Comparison of ENCODE assay signal across 21 cellular contexts in the genomic region with DNA sequence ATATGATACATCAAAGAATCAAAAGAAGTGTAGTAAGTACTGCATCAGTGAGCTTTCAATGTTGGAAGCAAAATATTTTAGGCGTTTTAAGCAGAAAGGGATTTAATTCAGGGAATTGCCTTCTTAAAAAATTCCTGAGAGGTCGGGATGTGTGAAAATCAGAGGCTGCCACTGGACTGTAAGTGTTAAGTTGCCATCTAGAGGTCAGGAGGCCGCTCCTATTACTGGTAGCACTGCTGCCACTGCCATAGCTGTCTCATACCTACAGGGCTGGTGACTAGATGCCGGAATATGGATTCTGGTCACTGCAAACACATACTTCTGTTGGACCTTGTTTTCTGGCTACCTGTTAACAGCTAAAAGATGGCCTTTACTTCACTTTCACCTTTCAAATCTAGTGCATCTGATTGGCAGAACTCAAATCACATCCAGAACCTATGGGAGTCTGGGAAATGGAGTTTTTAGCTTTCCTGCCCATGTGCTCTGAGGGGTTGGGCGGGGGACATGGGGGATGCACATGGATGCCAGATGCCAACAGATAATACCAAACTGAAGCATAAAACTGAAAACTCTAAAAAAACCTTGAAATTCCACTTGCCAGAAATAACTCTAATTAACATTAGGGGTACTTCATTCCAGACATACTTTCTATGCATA. TPM values are rescaled to one million over a fixed set of nuclear protein-coding genes. Genes with fewer than 3 reads are reported as not detected.
A peak's percentile ranks its signal among the peaks of the same experiment; 100 is the strongest.
DNase-seq lines count a peak whose midpoint lies in the region; ATAC-seq lines count a peak whose summit lies in the region.
"Had no signal": no experiment of that assay in that cellular context is flagged by ENCODE, and none has a peak within 500 bp of the region (broad histone marks: within the 10 kb centered on the region; RNA-seq: fewer than 3 reads in every experiment).

No MANE protein-coding gene starts in this region.

- H2BK15ac ChIP-seq in mesendoderm (replicated peaks; ENCODE audit: low read depth): no peak overlapping the region

- H2AK5ac ChIP-seq in mesendoderm (ENCODE audit: low read length): no peak overlapping the region

- WGBS in mesendoderm (ENCODE audit: extremely low coverage, insufficient coverage, low lambda C conversion rate): no CpG with 5 or more reads among the region's 5 CpGs

- H3K4ac ChIP-seq in mesendoderm (ENCODE audit: low read depth, low read length): no peak overlapping the region

- no peaks in the 10 kb centered on the region for H3K79me1 ChIP-seq in mesendoderm (ENCODE audit: low read length)

- no peaks in the 10 kb centered on the region for H3K4me1 ChIP-seq in mesendoderm (ENCODE audit: control insufficient read depth, low read depth, low read length)
- H3K4me1 ChIP-seq: HAP-1 had no signal

- no peak overlapping the region for H2BK120ac ChIP-seq in mesendoderm (ENCODE audit: low read depth, low read length)

- no peak overlapping the region for H3K27ac ChIP-seq in mesendoderm (ENCODE audit: low read depth, low read length)
- H3K27ac ChIP-seq: ascending aorta, esophagus muscularis mucosa, HL-60, neutrophil, skin epidermis had no signal

- DNase-seq in Ammon's horn (ENCODE audit: low spot score) (peak; percentile 20), HT-29 (ENCODE audit: low spot score) (peak; percentile 31), cerebellar cortex (ENCODE audit: low spot score) (peak; percentile 6), mesendoderm (peak; percentile 63), kidney glomerular epithelial cell (lab: John Stamatoyannopoulos, UW) (no peak), activated T-cell treated with anti-CD3 and anti-CD28 coated beads for 4 hours (no peak)
- DNase-seq in activated CD4-positive, alpha-beta T cell treated with anti-CD3 and anti-CD28 coated beads for 1 hour: no peak
- DNase-seq: activated effector memory CD4-positive, alpha-beta T cell treated with anti-CD3 and anti-CD28 coated beads, Interleukin-2, amount 50 U/mL, for 16 hours; Calu3; cortex of kidney; NCI-H2029; SHP77 treated with DMSO at 0.1 percent for 48 hours; stimulated activated naive CD4-positive, alpha-beta T cell treated with Interleukin-2 at 50 U/mL for 16 hours had no signal

- no peak overlapping the region for H3K9ac ChIP-seq in mesendoderm (ENCODE audit: low read length)

- no peak overlapping the region for H4K8ac ChIP-seq in mesendoderm (ENCODE audit: low read depth, low read length)

- no peak overlapping the region for H4K5ac ChIP-seq in mesendoderm (ENCODE audit: low read length)

- H3K36me3 ChIP-seq in mesendoderm (ENCODE audit: control insufficient read depth, insufficient read depth, low read length): no peaks in the 10 kb centered on the region
- H3K36me3 ChIP-seq: ascending aorta, esophagus muscularis mucosa, HAP-1, neutrophil had no signal

- no peak overlapping the region for H3K56ac ChIP-seq in mesendoderm (ENCODE audit: low read length)

- no peaks in the 10 kb centered on the region for H3K27me3 ChIP-seq in mesendoderm (ENCODE audit: insufficient read depth, low read length, poor library complexity)
- H3K27me3 ChIP-seq: ascending aorta, esophagus muscularis mucosa, neutrophil had no signal

- no peak overlapping the region for H3K4me3 ChIP-seq in mesendoderm (ENCODE audit: low read length)
- H3K4me3 ChIP-seq: ascending aorta, esophagus muscularis mucosa, HAP-1, lung, skin epidermis had no signal

- no peak overlapping the region for H3K23ac ChIP-seq in mesendoderm (ENCODE audit: low read length)

- no peak overlapping the region for H3K18ac ChIP-seq in mesendoderm (ENCODE audit: low read length)

- no peak overlapping the region for H2BK5ac ChIP-seq in mesendoderm (ENCODE audit: low read length)

- no peak for ATAC-seq in GM21360 (IDR thresholded peaks at IDR 0.05; ENCODE audit: unreplicated experiment)

- H3K4me2 ChIP-seq in mesendoderm (ENCODE audit: low read length): no peak overlapping the region

- H3K79me2 ChIP-seq in mesendoderm (ENCODE audit: control insufficient read depth, insufficient read depth, low read length): no peaks in the 10 kb centered on the region

RNA-seq across cellular contexts. Expression of a gene that starts 29.8 kb away (rescaled TPM):
- 22.3 and 25.1 TPM in 2 replicates for total RNA-seq in HT-29 (2014; rRNA removed; shearing (Covaris generic))
- 2.3 TPM for polyA plus RNA-seq in mesendoderm (2013, experiment 1 of 2)
- 2.2 TPM for polyA plus RNA-seq in mesendoderm (2013, experiment 2 of 2)

Comparison
In these comparisons a context has a peak if more than half of its experiments do, and no peak if none do; other contexts are left out.
1. DNase-seq: peak in Ammon's horn (single experiment), HT-29 (single experiment), cerebellar cortex (single experiment) and mesendoderm (single experiment); none in kidney glomerular epithelial cell (single experiment), activated T-cell treated with anti-CD3 and anti-CD28 coated beads for 4 hours (single experiment) and activated CD4-positive, alpha-beta T cell treated with anti-CD3 and anti-CD28 coated beads for 1 hour (single experiment).